In the genomic region with DNA sequence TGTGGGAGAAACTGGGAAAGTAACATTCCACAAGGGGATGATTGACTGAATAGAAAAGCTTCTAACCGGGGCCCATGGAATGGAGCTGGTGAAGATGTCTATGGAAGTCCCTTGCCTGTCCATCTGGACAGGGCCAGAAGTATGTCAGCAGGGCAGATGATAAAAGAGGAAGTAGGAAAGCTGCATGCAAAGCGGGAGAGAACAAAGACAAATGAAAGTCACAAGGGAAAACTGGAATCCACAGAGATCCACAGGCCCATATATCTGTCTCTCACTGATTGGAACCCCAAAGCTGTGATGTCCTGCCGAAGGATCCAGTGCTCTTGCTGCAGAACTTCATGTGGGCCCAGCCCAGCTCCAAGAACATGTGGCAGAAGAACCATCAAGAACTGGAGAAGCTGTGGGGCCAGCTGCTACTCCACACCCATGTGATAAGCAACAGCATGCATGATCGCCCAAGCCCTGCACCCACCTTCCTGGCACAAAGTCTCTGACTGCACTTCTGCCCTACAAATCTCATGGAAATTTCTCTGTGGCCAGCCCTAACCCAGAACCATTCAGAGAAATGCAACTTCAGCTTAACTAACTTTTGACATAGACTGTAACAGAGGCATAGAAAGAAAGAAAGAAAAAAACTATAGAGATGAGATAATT, we compare ENCODE assay signal across 15 cellular contexts.
DNase-seq lines count a peak whose midpoint lies in the region; ATAC-seq and TF ChIP-seq lines count a peak whose summit lies in the region.
"Had no signal": no experiment of that assay in that cellular context is flagged by ENCODE, and none has a peak within 500 bp of the region (broad histone marks: within the 10 kb centered on the region; RNA-seq: fewer than 3 reads in every experiment).

No MANE protein-coding gene starts in this region.

- H3K4me2 ChIP-seq in OCI-LY3 (ENCODE audit: low read length): peak overlapping the region; percentile 49

- ATAC-seq in GM18498 (IDR thresholded peaks at IDR 0.05; ENCODE audit: unreplicated experiment) (peak; percentile 76), GM19463 (IDR thresholded peaks at IDR 0.05; ENCODE audit: unreplicated experiment) (peak; percentile 74), HG02973 (IDR thresholded peaks at IDR 0.05; ENCODE audit: unreplicated experiment) (peak; percentile 77), left lobe of liver (no peak)
- ATAC-seq: CD8-positive, alpha-beta T cell; pancreas had no signal

- no peak overlapping the region for H2AFZ ChIP-seq in OCI-LY3 (ENCODE audit: low read depth, low read length)

- no peaks in the 10 kb centered on the region for H4K20me1 ChIP-seq in OCI-LY3 (ENCODE audit: insufficient read depth, low read length)

- POLR2A ChIA-PET in A673 (lab: Charles Lee; ENCODE audit: low non-redundant PET): no interaction called here

- intact Hi-C loops in A673 (cut with micrococcal nuclease; ENCODE audit: unreplicated experiment): no loop called here

- H3K27me3 ChIP-seq in OCI-LY3 (ENCODE audit: low read depth, low read length): no peaks in the 10 kb centered on the region
- H3K27me3 ChIP-seq in A673 (replicated peaks; ENCODE audit: insufficient read depth, low read depth, low read length, poor library complexity): no peaks in the 10 kb centered on the region
- H3K27me3 ChIP-seq: pancreas, suprapubic skin had no signal

- H3K9me3 ChIP-seq in OCI-LY3 (ENCODE audit: insufficient read depth, low read length) (no peaks in the 10 kb centered on the region), A673 (ENCODE audit: low read depth, low read length, poor library complexity, severe bottlenecking) (peaks cover 16% of the 10 kb centered on the region)
- H3K9me3 ChIP-seq: left ventricle myocardium inferior, pancreas, suprapubic skin had no signal

- no peaks in the 10 kb centered on the region for H3K79me2 ChIP-seq in OCI-LY3 (ENCODE audit: low read length)

- CTCF ChIA-PET in A673 (lab: Charles Lee): no interaction called here

- H3K4me1 ChIP-seq in OCI-LY3 (ENCODE audit: low read length) (peaks cover 40% of the 10 kb centered on the region), A673 (ENCODE audit: insufficient read depth, low read length, poor library complexity, severe bottlenecking) (no peaks in the 10 kb centered on the region)
- H3K4me1 ChIP-seq: pancreas, suprapubic skin had no signal

- H3K4me3 ChIP-seq in OCI-LY3 (ENCODE audit: low read length): peak overlapping the region; percentile 10; the same call in 1 of the 2 replicates
- H3K4me3 ChIP-seq in A673 (ENCODE audit: low read depth, low read length, poor library complexity, severe bottlenecking): no peak overlapping the region
- H3K4me3 ChIP-seq: left ventricle myocardium inferior, pancreas, suprapubic skin had no signal

- no peak overlapping the region for H3K9ac ChIP-seq in OCI-LY3 (ENCODE audit: low read length)

- peaks cover 3% of the 10 kb centered on the region for H3K36me3 ChIP-seq in OCI-LY3 (replicated peaks; ENCODE audit: low read depth, low read length)
- no peaks in the 10 kb centered on the region for H3K36me3 ChIP-seq in A673 (ENCODE audit: insufficient read depth, low read length, poor library complexity, severe bottlenecking)
- H3K36me3 ChIP-seq: left ventricle myocardium inferior, pancreas, suprapubic skin had no signal

- BruUV-seq in A673 (replicated peaks; lab: Mats Ljungman, UMichigan): no TSS peak

- no peak for TF ChIP-seq CTCF in OCI-LY3 (IDR thresholded peaks at IDR 0.05; ENCODE audit: low read depth, low read length)
- TF ChIP-seq CTCF in A673 (conservative IDR thresholded peaks at IDR 0.05; ENCODE audit: low read depth, low read length): no peak

- DNase-seq in left lobe of liver (ENCODE audit: low spot score) (no peak), amniotic stem cell (lab: John Stamatoyannopoulos, UW) (no peak), pons (ENCODE audit: low spot score) (no peak), A673 (ENCODE audit: low spot score) (no peak)
- DNase-seq: activated naive CD4-positive, alpha-beta T cell treated with anti-CD3 and anti-CD28 coated beads for 36 hours; CD8-positive, alpha-beta T cell; left ventricle myocardium inferior; NCI-H2029 treated with DMSO at 0.1 percent for 48 hours; pancreas; stimulated activated CD4-positive, alpha-beta T cell treated with anti-CD3 and anti-CD28 coated beads, Interleukin-4, amount 100 ng/mL, for 24 hours had no signal

- H3K27ac ChIP-seq in OCI-LY3 (ENCODE audit: low read length) (peak overlapping the region; percentile 16; the same call in 1 of the 2 replicates), A673 (ENCODE audit: low read depth, low read length, poor library complexity, severe bottlenecking) (no peak overlapping the region)
- H3K27ac ChIP-seq: left ventricle myocardium inferior, pancreas, suprapubic skin had no signal
